Comparison of ENCODE assay signal across 6 cellular contexts in genomic region chr4:9442355-9442754, GRCh38. TPM values are rescaled to one million over a fixed set of nuclear protein-coding genes. Genes with fewer than 3 reads are reported as not detected.
"Had no signal": no experiment of that assay in that cellular context is flagged by ENCODE, and none has a peak within 500 bp of the region (broad histone marks: within the 10 kb centered on the region; RNA-seq: fewer than 3 reads in every experiment).

No MANE protein-coding gene starts in this region.

RNA-seq across cellular contexts. Expression of gene DEFB131A, which starts 1.9 kb away (rescaled TPM):
- total RNA-seq: GM23248, GM23338, H1, H7, H9, HFFc6 had no signal
- polyA plus RNA-seq: GM23248, GM23338, H1 had no signal
